Comparison of ENCODE assay signal across 22 cellular contexts in genomic region chr2:64601785-64602391, GRCh38.
"Had no signal": no experiment of that assay in that cellular context is flagged by ENCODE, and none has a peak within 500 bp of the region (broad histone marks: within the 10 kb centered on the region; RNA-seq: fewer than 3 reads in every experiment).

No MANE protein-coding gene starts in this region.

- H3K4me3 Mint-ChIP-seq: activated CD4-positive, alpha-beta memory T cell treated with anti-CD3 and anti-CD28 coated beads, Interleukin-2, amount 10 ng/mL, durations not matched to agents 7 days and 5 days; activated CD4-positive, alpha-beta T cell treated with anti-CD3 and anti-CD28 coated beads, Interleukin-2, amount 10 ng/mL, durations not matched to agents 7 days and 5 days; activated T-cell treated with anti-CD3 and anti-CD28 coated beads, Interleukin-2, amount 50 U/mL, for 24 hours; naive B cell; neural progenitor cell; stimulated activated naive CD8-positive, alpha-beta T cell treated with anti-CD3 and anti-CD28 coated beads, Interleukin-15, amount 100 ng/mL, for 72 hours had no signal

- H3K27ac Mint-ChIP-seq: activated CD4-positive, alpha-beta memory T cell treated with anti-CD3 and anti-CD28 coated beads, Interleukin-2, amount 10 ng/mL, durations not matched to agents 7 days and 5 days; activated CD4-positive, alpha-beta T cell treated with anti-CD3 and anti-CD28 coated beads, Interleukin-2, amount 10 ng/mL, durations not matched to agents 7 days and 5 days; activated T-cell treated with anti-CD3 and anti-CD28 coated beads, Interleukin-2, amount 50 U/mL, for 24 hours; neural progenitor cell; stimulated activated naive CD8-positive, alpha-beta T cell treated with anti-CD3 and anti-CD28 coated beads, Interleukin-15, amount 100 ng/mL, for 72 hours had no signal

- H3K9me3 Mint-ChIP-seq: activated T-cell treated with anti-CD3 and anti-CD28 coated beads, Interleukin-2, amount 50 U/mL, for 24 hours had no signal

- H3K36me3 Mint-ChIP-seq: naive B cell, neural progenitor cell had no signal

- H3K27ac ChIP-seq: breast epithelium, heart right ventricle, neural progenitor cell, skin epidermis, upper lobe of left lung, vagina, WERI-Rb-1 had no signal

- H3K36me3 ChIP-seq: breast epithelium, heart right ventricle, neural progenitor cell, upper lobe of left lung, vagina, WERI-Rb-1 had no signal

- H3K9me3 ChIP-seq: breast epithelium, upper lobe of left lung, vagina had no signal

- DNase-seq: activated CD4-positive, alpha-beta memory T cell treated with anti-CD3 and anti-CD28 coated beads, Interleukin-2, amount 10 ng/mL, durations not matched to agents 7 days and 5 days; activated CD4-positive, alpha-beta T cell treated with anti-CD3 and anti-CD28 coated beads, Interleukin-2, amount 10 ng/mL, durations not matched to agents 7 days and 5 days; activated CD8-positive, alpha-beta memory T cell treated with anti-CD3 and anti-CD28 coated beads, Interleukin-2, amount 50 U/mL, for 48 hours; activated gamma-delta T cell; activated naive CD4-positive, alpha-beta T cell treated with anti-CD3 and anti-CD28 coated beads, Interleukin-2, amount 50 U/mL, for 16 hours; activated T-cell treated with anti-CD3 and anti-CD28 coated beads, Interleukin-2, amount 50 U/mL, for 24 hours; central memory CD4-positive, alpha-beta T cell; foreskin fibroblast; heart right ventricle; left ventricle myocardium superior; naive B cell; stimulated activated CD4-positive, alpha-beta T cell treated with anti-CD3 and anti-CD28 coated beads, Interleukin-12 subunit alpha, Interleukin-12 subunit beta, amount 100 ng/mL, for 4 hours; stimulated activated CD4-positive, alpha-beta T cell treated with anti-CD3 and anti-CD28 coated beads, Interleukin-4, amount 100 ng/mL, for 1 hour; stimulated activated naive CD8-positive, alpha-beta T cell treated with anti-CD3 and anti-CD28 coated beads, Interleukin-15, amount 100 ng/mL, for 72 hours; substantia nigra; upper lobe of left lung; WERI-Rb-1 had no signal

- H3K4me3 ChIP-seq: breast epithelium, heart right ventricle, neural progenitor cell, skin epidermis, upper lobe of left lung, vagina had no signal

- ATAC-seq: activated CD4-positive, CD25-positive, alpha-beta regulatory T cell treated with anti-CD3 and anti-CD28 coated beads, Interleukin-2, amount 50 U/mL, for 24 hours; heart right ventricle; left ventricle myocardium superior; stimulated activated naive CD8-positive, alpha-beta T cell treated with anti-CD3 and anti-CD28 coated beads, Interleukin-15, amount 100 ng/mL, for 72 hours had no signal

- H3K27me3 Mint-ChIP-seq: activated CD4-positive, alpha-beta memory T cell treated with anti-CD3 and anti-CD28 coated beads, Interleukin-2, amount 10 ng/mL, durations not matched to agents 7 days and 5 days; activated CD4-positive, alpha-beta T cell treated with anti-CD3 and anti-CD28 coated beads, Interleukin-2, amount 10 ng/mL, durations not matched to agents 7 days and 5 days; activated T-cell treated with anti-CD3 and anti-CD28 coated beads, Interleukin-2, amount 50 U/mL, for 24 hours had no signal

- H3K27me3 ChIP-seq: breast epithelium, heart right ventricle, neural progenitor cell, upper lobe of left lung, vagina had no signal
